27 cellular contexts compared by ENCODE assay signal in genomic region chr16:85243312-85243711, GRCh38.
DNase-seq lines count a peak whose midpoint lies in the region; FAIRE-seq and TF ChIP-seq lines count a peak whose summit lies in the region.
"Had no signal": no experiment of that assay in that cellular context is flagged by ENCODE, and none has a peak within 500 bp of the region (broad histone marks: within the 10 kb centered on the region; RNA-seq: fewer than 3 reads in every experiment).

No MANE protein-coding gene starts in this region.

- no peak overlapping the region for H3K14ac ChIP-seq in mesenchymal stem cell (ENCODE audit: low read length in 2 of 2)

- H2BK5ac ChIP-seq in mesenchymal stem cell (ENCODE audit: low read depth, low read length, poor library complexity, severe bottlenecking) = no peak overlapping the region

- H3K9me3 ChIP-seq in NT2/D1 (ENCODE audit: insufficient read depth, low read length) (no peaks in the 10 kb centered on the region), endodermal cell (ENCODE audit: control insufficient read depth, low read length) (no peaks in the 10 kb centered on the region), mesenchymal stem cell (ENCODE audit: control insufficient read depth, low read length) (no peaks in the 10 kb centered on the region), small intestine (ENCODE audit: control insufficient read depth, low read depth) (no peaks in the 10 kb centered on the region)
- H3K9me3 ChIP-seq in effector memory CD4-positive, alpha-beta T cell (ENCODE audit: control insufficient read depth, low read length) = no peaks in the 10 kb centered on the region
- H3K9me3 ChIP-seq: BE2C had no signal

- H3K9ac ChIP-seq in NT2/D1 (ENCODE audit: insufficient read length, low read depth) = peak overlapping the region; percentile 15
- no peak overlapping the region for H3K9ac ChIP-seq in endodermal cell (ENCODE audit: extremely low read depth, low read length, poor library complexity, severe bottlenecking)
- H3K9ac ChIP-seq in mesenchymal stem cell (ENCODE audit: low read length) = no peak overlapping the region

- H3K36me3 ChIP-seq in NT2/D1 (ENCODE audit: insufficient read depth, insufficient read length, low read length) (peaks cover 3% of the 10 kb centered on the region), endodermal cell (ENCODE audit: control insufficient read depth, insufficient read depth, low read length) (no peaks in the 10 kb centered on the region), mesenchymal stem cell (ENCODE audit: control insufficient read depth in 1 of 2, insufficient read depth in 2 of 2, low read depth in 1 of 2, low read length in 2 of 2) (peaks cover 0 to 9% of the 10 kb centered on the region in 2 experiments), small intestine (ENCODE audit: control insufficient read depth in 2 of 2, insufficient read depth in 2 of 2, low read length in 2 of 2) (no peaks in the 10 kb centered on the region)
- no peaks in the 10 kb centered on the region for H3K36me3 ChIP-seq in effector memory CD4-positive, alpha-beta T cell (ENCODE audit: control insufficient read depth, insufficient read depth, low read length)
- H3K36me3 ChIP-seq: BE2C had no signal

- H3K27ac ChIP-seq in endodermal cell (ENCODE audit: low read depth, low read length) = no peak overlapping the region
- H3K27ac ChIP-seq in mesenchymal stem cell (ENCODE audit: low read length, poor library complexity, severe bottlenecking) = no peak overlapping the region
- no peak overlapping the region for H3K27ac ChIP-seq in small intestine (ENCODE audit: low read depth in 1 of 2, low read length in 1 of 2)
- no peak overlapping the region for H3K27ac ChIP-seq in effector memory CD4-positive, alpha-beta T cell (ENCODE audit: insufficient read depth, low read length, poor library complexity, severe bottlenecking)

- H3K4me3 ChIP-seq in NT2/D1 (ENCODE audit: insufficient read length, low read depth) (no peak overlapping the region), endodermal cell (ENCODE audit: low read length) (no peak overlapping the region), mesenchymal stem cell (ENCODE audit: insufficient read depth in 1 of 2, low read depth in 1 of 2, low read length in 2 of 2) (no peak overlapping the region), small intestine (ENCODE audit: low read depth in 1 of 2, low read length in 2 of 2) (no peak overlapping the region)
- no peak overlapping the region for H3K4me3 ChIP-seq in effector memory CD4-positive, alpha-beta T cell (ENCODE audit: insufficient read depth, low read depth, low read length, poor library complexity, severe bottlenecking)
- H3K4me3 ChIP-seq: GM23338 had no signal

- H3K4me2 ChIP-seq in mesenchymal stem cell (ENCODE audit: low read length, poor library complexity, severe bottlenecking) = no peak overlapping the region
- H3K4me2 ChIP-seq: GM23338 had no signal

- peak overlapping the region; percentile 12 for H2BK15ac ChIP-seq in mesenchymal stem cell (ENCODE audit: low read depth, poor library complexity, severe bottlenecking)

- peak overlapping the region in 1 of 2 experiments; percentile 34 for H3K23ac ChIP-seq in mesenchymal stem cell (ENCODE audit: low read length in 2 of 2)

- no peak overlapping the region for H4K8ac ChIP-seq in mesenchymal stem cell (ENCODE audit: low read length)

- no peak overlapping the region for H2BK120ac ChIP-seq in mesenchymal stem cell (ENCODE audit: low read depth, low read length)

- peak overlapping the region in 1 of 2 experiments; percentile 5 for H3K18ac ChIP-seq in mesenchymal stem cell (ENCODE audit: low read depth in 1 of 2, low read length in 2 of 2)

- H3K27me3 ChIP-seq in NT2/D1 (ENCODE audit: insufficient read depth, insufficient read length) (no peaks in the 10 kb centered on the region), endodermal cell (ENCODE audit: control insufficient read depth, insufficient read depth, low read length, poor library complexity, severe bottlenecking) (no peaks in the 10 kb centered on the region), mesenchymal stem cell (ENCODE audit: control insufficient read depth in 1 of 2, insufficient read depth in 1 of 2, low read length in 2 of 2) (no peaks in the 10 kb centered on the region), small intestine (ENCODE audit: control insufficient read depth in 2 of 2, insufficient read depth in 2 of 2, low read length in 2 of 2) (no peaks in the 10 kb centered on the region)
- H3K27me3 ChIP-seq in effector memory CD4-positive, alpha-beta T cell (replicated peaks; ENCODE audit: control insufficient read depth, insufficient read depth, low read length, poor library complexity, severe bottlenecking) = no peaks in the 10 kb centered on the region
- H3K27me3 ChIP-seq: BE2C had no signal

- POLR2A ChIA-PET in GM10248 (lab: Yijun Ruan, JAX) = no interaction called here

- H2AK5ac ChIP-seq in mesenchymal stem cell (ENCODE audit: low read length, severe bottlenecking) = no peak overlapping the region

- no peak overlapping the region for H3K4me3 Mint-ChIP-seq in endodermal cell
- H3K4me3 Mint-ChIP-seq: CD4-positive, CD25-positive, alpha-beta regulatory T cell; CD8-positive, alpha-beta memory T cell; GM23338; HFFc6; IgD-negative memory B cell had no signal

- peaks cover 8% of the 10 kb centered on the region for H3K4me1 Mint-ChIP-seq in endodermal cell

- TF ChIP-seq CTCF in endodermal cell (conservative IDR thresholded peaks at IDR 0.05) (no peak), GM10248 (IDR thresholded peaks at IDR 0.05; ENCODE audit: control extremely low read depth, extremely low read depth, low read depth, missing control alignments) (no peak)

- WGBS in endodermal cell (ENCODE audit: insufficient coverage in 1 of 2, insufficient read length in 1 of 2), 2 experiments = 94 to 96% methylated on average over 13 of the region's 13 CpGs
- WGBS in mesenchymal stem cell = 94% methylated on average over 13 of the region's 13 CpGs
- WGBS in small intestine, 3 donors = 36 to 74% (median 54%) methylated on average over 13 of the region's 13 CpGs

- no peak overlapping the region for H3K4ac ChIP-seq in mesenchymal stem cell (ENCODE audit: low read depth in 1 of 2, low read length in 2 of 2)

- no peak overlapping the region for H2AFZ ChIP-seq in mesenchymal stem cell (ENCODE audit: low read depth, low read length)
- H2AFZ ChIP-seq: GM23338 had no signal

- H3K79me1 ChIP-seq in mesenchymal stem cell (replicated peaks; ENCODE audit: low read length, poor library complexity, severe bottlenecking) = peaks cover 25% of the 10 kb centered on the region

- DNase-seq in NT2/D1 (ENCODE audit: low read depth, low spot score) (no peak), endodermal cell (no peak), mesenchymal stem cell (no peak), small intestine (peak; percentile 42), LoVo (ENCODE audit: low spot score) (no peak), NCI-H510A treated with DMSO at 0.1 percent for 48 hours (lab: John Stamatoyannopoulos, UW) (no peak), GM10248 (ENCODE audit: extremely low spot score) (no peak)
- DNase-seq in effector memory CD4-positive, alpha-beta T cell = no peak
- DNase-seq: ACHN; BE2C; C1 segment of cervical spinal cord; CD4-positive, CD25-positive, alpha-beta regulatory T cell; CD8-positive, alpha-beta memory T cell; COR-L47; DMS 273 treated with DMSO at 0.1 percent for 48 hours; DMS53; DND-41; EL; HCEC 1CT; HFFc6 had no signal

- H3K27me3 Mint-ChIP-seq in endodermal cell (ENCODE audit: insufficient read depth) = no peaks in the 10 kb centered on the region

- H3K9me3 Mint-ChIP-seq in endodermal cell = no peaks in the 10 kb centered on the region
- H3K9me3 Mint-ChIP-seq: CD8-positive, alpha-beta memory T cell; GM23338; HFFc6; IgD-negative memory B cell had no signal

- H3K4me1 ChIP-seq in NT2/D1 (ENCODE audit: insufficient read depth, insufficient read length) (peaks cover 42% of the 10 kb centered on the region), endodermal cell (ENCODE audit: control insufficient read depth, insufficient read depth, low read length) (peaks cover 2% of the 10 kb centered on the region), mesenchymal stem cell (ENCODE audit: control insufficient read depth, insufficient read depth, low read depth, low read length) (peaks cover 42% of the 10 kb centered on the region), small intestine (ENCODE audit: control insufficient read depth in 2 of 2, insufficient read depth in 1 of 2, low read depth in 1 of 2, low read length in 1 of 2) (no peaks in the 10 kb centered on the region)
- H3K4me1 ChIP-seq in effector memory CD4-positive, alpha-beta T cell (ENCODE audit: control insufficient read depth, insufficient read depth, low read length, poor library complexity, severe bottlenecking) = no peaks in the 10 kb centered on the region

- CTCF ChIA-PET in GM10248 (lab: Yijun Ruan, JAX) = interaction anchor here (1.3 to 8.0 kb wide), 3 partner anchors 10 to 32 kb away, joined by 3 to 58 read pairs (median 4); no protein-coding TSS in a partner anchor

- FAIRE-seq in small intestine (lab: Jason Lieb, UNC) = no peak
- FAIRE-seq: A204.1, GM12891, GM18507, H54, HTR-8/SVneo had no signal

- H3K27ac Mint-ChIP-seq in endodermal cell = peak overlapping the region; percentile 2
- H3K27ac Mint-ChIP-seq: CD4-positive, CD25-positive, alpha-beta regulatory T cell; CD8-positive, alpha-beta memory T cell; GM23338; HFFc6; IgD-negative memory B cell had no signal

- H4K91ac ChIP-seq in mesenchymal stem cell (ENCODE audit: low read length) = no peak overlapping the region

- no peak overlapping the region for H2BK12ac ChIP-seq in mesenchymal stem cell (ENCODE audit: low read length in 2 of 2)

- H3K36me3 Mint-ChIP-seq in endodermal cell (ENCODE audit: low read depth) = no peaks in the 10 kb centered on the region
- H3K36me3 Mint-ChIP-seq: CD4-positive, CD25-positive, alpha-beta regulatory T cell; CD8-positive, alpha-beta memory T cell; IgD-negative memory B cell had no signal
